16 cellular contexts compared by ENCODE assay signal in genomic region chr5:849651-850301, GRCh38. TPM values are rescaled to one million over a fixed set of nuclear protein-coding genes. Genes with fewer than 3 reads are reported as not detected.
DNase-seq lines count a peak whose midpoint lies in the region; ATAC-seq, FAIRE-seq and TF ChIP-seq lines count a peak whose summit lies in the region.
"Had no signal": no experiment of that assay in that cellular context is flagged by ENCODE, and none has a peak within 500 bp of the region (broad histone marks: within the 10 kb centered on the region; RNA-seq: fewer than 3 reads in every experiment).

No MANE protein-coding gene starts in this region.

- WGBS in pancreas, 2 donors, result 67 to 71% methylated on average over 20 of the region's 20 CpGs

- H3K4me1 ChIP-seq in RWPE2 (ENCODE audit: insufficient read depth, poor library complexity, severe bottlenecking), result no peaks in the 10 kb centered on the region
- H3K4me1 ChIP-seq in right atrium auricular region, result peaks cover 0 to 12% of the 10 kb centered on the region in 2 donors
- H3K4me1 ChIP-seq in pancreas, result no peaks in the 10 kb centered on the region
- H3K4me1 ChIP-seq: colonic mucosa had no signal

- H3K36me3 ChIP-seq in RWPE2 (ENCODE audit: low read depth), result no peaks in the 10 kb centered on the region
- H3K36me3 ChIP-seq in right atrium auricular region, result no peaks in the 10 kb centered on the region
- no peaks in the 10 kb centered on the region for H3K36me3 ChIP-seq in pancreas
- H3K36me3 ChIP-seq: colonic mucosa had no signal

- DNase-seq in RWPE2 (ENCODE audit: low spot score) (peak; percentile 65), right atrium auricular region (ENCODE audit: low spot score) (no peak), pancreas (peak in 2 of 6 donors; percentile 41 to 64), NCI-H526 treated with DMSO at 0.1 percent for 48 hours (lab: John Stamatoyannopoulos, UW) (no peak)
- DNase-seq in activated CD4-positive, alpha-beta T cell treated with anti-CD3 and anti-CD28 coated beads, Interleukin-2, amount 50 U/mL, for 1 hour, result no peak
- DNase-seq: activated naive CD4-positive, alpha-beta T cell treated with anti-CD3 and anti-CD28 coated beads for 36 hours; CD4-positive, CD25-positive, alpha-beta regulatory T cell; colonic mucosa; foreskin fibroblast; NCI-H1048; NCI-H774 had no signal

- H3K4me3 ChIP-seq in RWPE2 (ENCODE audit: severe bottlenecking), result no peak overlapping the region
- peak overlapping the region; percentile 17 to 39 for H3K4me3 ChIP-seq in right atrium auricular region
- H3K4me3 ChIP-seq in pancreas, result no peak overlapping the region
- H3K4me3 ChIP-seq: colonic mucosa, skin epidermis had no signal

- intact Hi-C loops in pancreas (cut with DNase I), result loop anchor here in 1 of 3 donors (10.0 kb wide), 1 partner anchor 95 kb away; no protein-coding TSS in a partner anchor

- ATAC-seq in RWPE2 (ENCODE audit: low read depth) (no peak), pancreas (peak in 3 of 4 donors; percentile 26 to 52 (median 46)), HG03280 (IDR thresholded peaks at IDR 0.05; ENCODE audit: unreplicated experiment) (no peak), HG03139 (IDR thresholded peaks at IDR 0.05; ENCODE audit: unreplicated experiment) (no peak)

- FAIRE-seq in pancreas (lab: Jason Lieb, UNC), result no peak

- H3K9me3 ChIP-seq in RWPE2 (ENCODE audit: severe bottlenecking) (no peaks in the 10 kb centered on the region), right atrium auricular region (no peaks in the 10 kb centered on the region), pancreas (no peaks in the 10 kb centered on the region)
- H3K9me3 ChIP-seq: colonic mucosa had no signal

- H3K27ac ChIP-seq in C4-2B (peak overlapping the region; percentile 11; the same call in 1 of the 2 replicates), RWPE2 (ENCODE audit: poor library complexity, severe bottlenecking) (no peak overlapping the region), right atrium auricular region (peak overlapping the region in 1 of 2 donors; percentile 26), pancreas (no peak overlapping the region)
- H3K27ac ChIP-seq: colonic mucosa, HL-60 had no signal

- no peak for TF ChIP-seq CTCF in C4-2B (conservative IDR thresholded peaks at IDR 0.05)
- no peak for TF ChIP-seq CTCF in RWPE2 (IDR thresholded peaks at IDR 0.05; ENCODE audit: poor library complexity, severe bottlenecking)
- no peak for TF ChIP-seq CTCF in right atrium auricular region (IDR thresholded peaks at IDR 0.05)
- TF ChIP-seq CTCF in pancreas (IDR thresholded peaks at IDR 0.05), result no peak

- H3K27me3 ChIP-seq in RWPE2 (ENCODE audit: insufficient read depth, poor library complexity, severe bottlenecking), result peaks cover 29% of the 10 kb centered on the region
- no peaks in the 10 kb centered on the region for H3K27me3 ChIP-seq in right atrium auricular region
- H3K27me3 ChIP-seq in pancreas, result peaks cover 0 to 3% (median 0%) of the 10 kb centered on the region in 4 donors

RNA-seq across cellular contexts. Expression of gene ZDHHC11, which starts 1.0 kb away (rescaled TPM):
- 10 to 100 TPM; 10.8 to 16.2 TPM for total RNA-seq in right atrium auricular region
- total RNA-seq in pancreas, result 10 to 100 TPM in 2 of 6 donors, 1 to 10 TPM in 4; 3.6 to 11.0 (median 7.8) TPM
- 10 to 100 TPM in 1 of 2 donors, 1 to 10 TPM in 1; 5.4 to 18.1 TPM for polyA plus RNA-seq in pancreas
- polyA plus RNA-seq: CD4-positive, CD25-positive, alpha-beta regulatory T cell had no signal

RNA-seq across cellular contexts. Expression of gene BRD9, which starts 42.8 kb away (rescaled TPM):
- total RNA-seq in right atrium auricular region, result 10 to 100 TPM; 15.0 to 16.1 TPM
- total RNA-seq in pancreas, result 10 to 100 TPM; 11.3 to 21.7 (median 16.8) TPM
- polyA plus RNA-seq in pancreas, result 10 to 100 TPM; 29.1 to 38.5 TPM

RNA-seq across cellular contexts. Expression of gene TRIP13, which starts 42.9 kb away (rescaled TPM):
- total RNA-seq in right atrium auricular region (under 1 TPM; 0.20 to 0.93 TPM), pancreas (1 to 10 TPM in 1 of 6 donors, under 1 TPM in 4, not detected in 1; 0.31 to 1.2 (median 0.81) TPM)
- under 1 TPM; 0.38 to 0.45 TPM for polyA plus RNA-seq in pancreas

Comparison
In these comparisons a context has a peak if more than half of its experiments do, and no peak if none do; other contexts are left out.
1. ATAC-seq: peak in pancreas (3 of 4); none in RWPE2 (single experiment), HG03280 (single experiment) and HG03139 (single experiment).
2. H3K4me3 ChIP-seq: peak in right atrium auricular region (2 of 2); none in RWPE2 (single experiment) and pancreas (0 of 4).